Comparison of ENCODE assay signal across 23 cellular contexts in genomic region chrX:10198254-10198653, GRCh38. TPM values are rescaled to one million over a fixed set of nuclear protein-coding genes. Genes with fewer than 3 reads are reported as not detected.
A peak's percentile ranks its signal among the peaks of the same experiment; 100 is the strongest.
DNase-seq lines count a peak whose midpoint lies in the region; ATAC-seq, FAIRE-seq and TF ChIP-seq lines count a peak whose summit lies in the region.
"Had no signal": no experiment of that assay in that cellular context is flagged by ENCODE, and none has a peak within 500 bp of the region (broad histone marks: within the 10 kb centered on the region; RNA-seq: fewer than 3 reads in every experiment).

No MANE protein-coding gene starts in this region.

- POLR2A ChIA-PET in activated CD8-positive, alpha-beta T cell treated with anti-CD3 and anti-CD28 coated beads for 36 hours (lab: Charles Lee): no interaction called here

- no peak overlapping the region for H3K27ac ChIP-seq in astrocyte (ENCODE audit: low read depth, low read length)
- H3K27ac ChIP-seq: SJSA1 had no signal

- no peak overlapping the region for H3K4me3 ChIP-seq in AG09309 (ENCODE audit: control insufficient read depth, low read depth, low read length)
- no peak overlapping the region for H3K4me3 ChIP-seq in astrocyte (ENCODE audit: insufficient read depth, low read depth, low read length)
- H3K4me3 ChIP-seq in foreskin fibroblast (ENCODE audit: low read depth in 1 of 2, low read length in 2 of 2): no peak overlapping the region
- H3K4me3 ChIP-seq: Peyer's patch, sigmoid colon, SJSA1 had no signal

- TF ChIP-seq CTCF in AG09309 (IDR thresholded peaks at IDR 0.05; ENCODE audit: control insufficient read depth, insufficient read depth, low read depth, low read length, missing control alignments) (no peak), astrocyte (IDR thresholded peaks at IDR 0.05; ENCODE audit: insufficient read depth, low read depth, low read length) (no peak), foreskin fibroblast (IDR thresholded peaks at IDR 0.05; ENCODE audit: low read depth, low read length) (no peak)
- TF ChIP-seq CTCF in activated CD8-positive, alpha-beta T cell treated with anti-CD3 and anti-CD28 coated beads for 36 hours (IDR thresholded peaks at IDR 0.05): no peak

- no peaks in the 10 kb centered on the region for H4K20me1 ChIP-seq in astrocyte (ENCODE audit: insufficient read depth, low read length)

- H3K79me2 ChIP-seq in astrocyte (ENCODE audit: insufficient read depth, low read length): no peaks in the 10 kb centered on the region

- ATAC-seq in HG02798 (IDR thresholded peaks at IDR 0.05; ENCODE audit: poor library complexity, unreplicated experiment) (no peak), GM21737 (IDR thresholded peaks at IDR 0.05; ENCODE audit: unreplicated experiment) (no peak)
- no peak for ATAC-seq in activated CD8-positive, alpha-beta T cell treated with anti-CD3 and anti-CD28 coated beads for 36 hours
- ATAC-seq: activated naive CD4-positive, alpha-beta T cell treated with anti-CD3 and anti-CD28 coated beads, Interleukin-2, amount 50 U/mL, for 72 hours had no signal

- H2AFZ ChIP-seq in astrocyte (ENCODE audit: low read depth, low read length): no peak overlapping the region

- H3K9me3 Mint-ChIP-seq in astrocyte (ENCODE audit: unreplicated experiment): no peaks in the 10 kb centered on the region
- no peaks in the 10 kb centered on the region for H3K9me3 Mint-ChIP-seq in activated CD8-positive, alpha-beta T cell treated with anti-CD3 and anti-CD28 coated beads for 36 hours
- H3K9me3 Mint-ChIP-seq: activated CD4-positive, alpha-beta T cell treated with anti-CD3 and anti-CD28 coated beads, Interleukin-2, amount 10 ng/mL, durations not matched to agents 7 days and 5 days; activated naive CD4-positive, alpha-beta T cell treated with anti-CD3 and anti-CD28 coated beads, Interleukin-2, amount 50 U/mL, for 72 hours; activated T-helper 1 cell treated with anti-CD3 and anti-CD28 coated beads, Interleukin-12 subunit alpha, Interleukin-12 subunit beta, Interleukin-2, Interleukin-4 antibody, amounts not matched to agents 30 ng/mL and 10 ng/mL and 1 ng/mL, durations not matched to agents 14 hours and 24 hours and 36 hours; CD4-positive, alpha-beta memory T cell; T-helper 1 cell treated with Interleukin-12 subunit alpha and Interleukin-12 subunit beta and Interleukin-4 antibody, amounts not matched to agents 30 μg/mL and 1 μg/mL, for 36 hours had no signal

- H3K27me3 ChIP-seq in astrocyte (ENCODE audit: insufficient read depth, low read length): no peaks in the 10 kb centered on the region
- H3K27me3 ChIP-seq: Peyer's patch, sigmoid colon, SJSA1 had no signal

- no peaks in the 10 kb centered on the region for H3K36me3 ChIP-seq in astrocyte (ENCODE audit: insufficient read depth, low read length)
- H3K36me3 ChIP-seq: Peyer's patch, sigmoid colon, SJSA1 had no signal

- peaks cover 2% of the 10 kb centered on the region for H3K36me3 Mint-ChIP-seq in astrocyte (ENCODE audit: low read depth, unreplicated experiment)
- H3K36me3 Mint-ChIP-seq in activated CD8-positive, alpha-beta T cell treated with anti-CD3 and anti-CD28 coated beads for 36 hours (ENCODE audit: low read depth): no peaks in the 10 kb centered on the region
- H3K36me3 Mint-ChIP-seq: activated naive CD4-positive, alpha-beta T cell treated with anti-CD3 and anti-CD28 coated beads, Interleukin-2, amount 50 U/mL, for 72 hours; CD4-positive, alpha-beta memory T cell had no signal

- FAIRE-seq in astrocyte (lab: Jason Lieb, UNC): no peak
- FAIRE-seq: urothelium cell line had no signal

- H3K4me3 Mint-ChIP-seq in astrocyte (ENCODE audit: unreplicated experiment): no peak overlapping the region
- H3K4me3 Mint-ChIP-seq in activated CD8-positive, alpha-beta T cell treated with anti-CD3 and anti-CD28 coated beads for 36 hours: no peak overlapping the region
- H3K4me3 Mint-ChIP-seq: activated CD4-positive, alpha-beta T cell treated with anti-CD3 and anti-CD28 coated beads, Interleukin-2, amount 10 ng/mL, durations not matched to agents 7 days and 5 days; activated T-helper 1 cell treated with anti-CD3 and anti-CD28 coated beads, Interleukin-12 subunit alpha, Interleukin-12 subunit beta, Interleukin-2, Interleukin-4 antibody, amounts not matched to agents 30 ng/mL and 10 ng/mL and 1 ng/mL, durations not matched to agents 14 hours and 24 hours and 36 hours; CD4-positive, alpha-beta memory T cell; neural crest cell; T-helper 1 cell treated with Interleukin-12 subunit alpha and Interleukin-12 subunit beta and Interleukin-4 antibody, amounts not matched to agents 30 μg/mL and 1 μg/mL, for 36 hours had no signal

- H3K4me2 ChIP-seq in astrocyte (ENCODE audit: low read length): no peak overlapping the region

- DNase-seq in AG09309 (ENCODE audit: low read depth): peak; percentile 35
- DNase-seq in H4 (ENCODE audit: low spot score): peak; percentile 12
- DNase-seq in astrocyte (ENCODE audit: low read depth): peak; percentile 23
- DNase-seq in foreskin fibroblast: peak; percentile 22 to 41
- DNase-seq in activated CD8-positive, alpha-beta T cell treated with anti-CD3 and anti-CD28 coated beads for 36 hours: no peak
- no peak for DNase-seq in GDM1 (lab: John Stamatoyannopoulos, UW)
- DNase-seq: activated CD4-positive, alpha-beta T cell treated with anti-CD3 and anti-CD28 coated beads, Interleukin-2, amount 10 ng/mL, durations not matched to agents 7 days and 5 days; CD4-positive, alpha-beta memory T cell; DMS 273 treated with DMSO at 0.1 percent for 48 hours; GF-D8; midbrain; NCI-H1092 treated with DMSO at 0.1 percent for 48 hours; NCI-H2029 treated with DMSO at 0.1 percent for 48 hours; Peyer's patch; sigmoid colon had no signal

- no peak overlapping the region for H3K9ac ChIP-seq in astrocyte (ENCODE audit: low read length)

- intact Hi-C loops in activated CD8-positive, alpha-beta T cell treated with anti-CD3 and anti-CD28 coated beads for 36 hours (cut with micrococcal nuclease): no loop called here

- H3K9me3 ChIP-seq in astrocyte (ENCODE audit: insufficient read depth, low read depth, low read length): no peaks in the 10 kb centered on the region
- H3K9me3 ChIP-seq: Peyer's patch, sigmoid colon, SJSA1 had no signal

- H3K27me3 Mint-ChIP-seq in astrocyte (ENCODE audit: low read depth, unreplicated experiment): no peaks in the 10 kb centered on the region
- peaks cover 2% of the 10 kb centered on the region for H3K27me3 Mint-ChIP-seq in activated CD8-positive, alpha-beta T cell treated with anti-CD3 and anti-CD28 coated beads for 36 hours

- H3K27ac Mint-ChIP-seq in astrocyte (ENCODE audit: unreplicated experiment): no peak overlapping the region
- no peak overlapping the region for H3K27ac Mint-ChIP-seq in activated CD8-positive, alpha-beta T cell treated with anti-CD3 and anti-CD28 coated beads for 36 hours
- H3K27ac Mint-ChIP-seq: activated CD4-positive, alpha-beta T cell treated with anti-CD3 and anti-CD28 coated beads, Interleukin-2, amount 10 ng/mL, durations not matched to agents 7 days and 5 days; activated naive CD4-positive, alpha-beta T cell treated with anti-CD3 and anti-CD28 coated beads, Interleukin-2, amount 50 U/mL, for 72 hours; activated T-helper 1 cell treated with anti-CD3 and anti-CD28 coated beads, Interleukin-12 subunit alpha, Interleukin-12 subunit beta, Interleukin-2, Interleukin-4 antibody, amounts not matched to agents 30 ng/mL and 10 ng/mL and 1 ng/mL, durations not matched to agents 14 hours and 24 hours and 36 hours; CD4-positive, alpha-beta memory T cell; T-helper 1 cell treated with Interleukin-12 subunit alpha and Interleukin-12 subunit beta and Interleukin-4 antibody, amounts not matched to agents 30 μg/mL and 1 μg/mL, for 36 hours had no signal

- CTCF ChIA-PET in activated CD8-positive, alpha-beta T cell treated with anti-CD3 and anti-CD28 coated beads for 36 hours (lab: Charles Lee): interaction anchor here (2.0 kb wide), 1 partner anchor 8 kb away, joined by 6 read pairs; no protein-coding TSS in a partner anchor

- peaks cover 3% of the 10 kb centered on the region for H3K4me1 Mint-ChIP-seq in astrocyte (ENCODE audit: low read depth, unreplicated experiment)
- H3K4me1 Mint-ChIP-seq in activated CD8-positive, alpha-beta T cell treated with anti-CD3 and anti-CD28 coated beads for 36 hours (ENCODE audit: low read depth): peaks cover 4% of the 10 kb centered on the region

- no peaks in the 10 kb centered on the region for H3K4me1 ChIP-seq in astrocyte (ENCODE audit: insufficient read depth, low read length)
- H3K4me1 ChIP-seq: Peyer's patch, sigmoid colon, SJSA1 had no signal

RNA-seq across cellular contexts. Expression of gene CLCN4, which starts 41.5 kb away (rescaled TPM):
- total RNA-seq in H4 (2014; rRNA removed; shearing (Covaris generic)): 6.9 TPM in 2 replicates
- total RNA-seq in astrocyte: 5.9 and 7.2 TPM in 2 replicates
- total RNA-seq in activated CD8-positive, alpha-beta T cell treated with anti-CD3 and anti-CD28 coated beads for 36 hours: not detected
- total RNA-seq: activated CD4-positive, alpha-beta T cell treated with anti-CD3 and anti-CD28 coated beads, Interleukin-2, amount 10 ng/mL, durations not matched to agents 7 days and 5 days; activated naive CD4-positive, alpha-beta T cell treated with anti-CD3 and anti-CD28 coated beads, Interleukin-2, amount 50 U/mL, for 72 hours; activated T-helper 1 cell treated with anti-CD3 and anti-CD28 coated beads, Interleukin-12 subunit alpha, Interleukin-12 subunit beta, Interleukin-2, Interleukin-4 antibody, amounts not matched to agents 30 ng/mL and 10 ng/mL and 1 ng/mL, durations not matched to agents 14 hours and 24 hours and 36 hours had no signal

Comparison
In these comparisons a context has a peak if more than half of its experiments do, and no peak if none do; other contexts are left out.
1. DNase-seq: peak in AG09309 (single experiment), H4 (single experiment), astrocyte (single experiment) and foreskin fibroblast (2 of 2); none in activated CD8-positive, alpha-beta T cell treated with anti-CD3 and anti-CD28 coated beads for 36 hours (single experiment) and GDM1 (single experiment).